Comparison of ENCODE assay signal across 1 cellular context in the genomic region with DNA sequence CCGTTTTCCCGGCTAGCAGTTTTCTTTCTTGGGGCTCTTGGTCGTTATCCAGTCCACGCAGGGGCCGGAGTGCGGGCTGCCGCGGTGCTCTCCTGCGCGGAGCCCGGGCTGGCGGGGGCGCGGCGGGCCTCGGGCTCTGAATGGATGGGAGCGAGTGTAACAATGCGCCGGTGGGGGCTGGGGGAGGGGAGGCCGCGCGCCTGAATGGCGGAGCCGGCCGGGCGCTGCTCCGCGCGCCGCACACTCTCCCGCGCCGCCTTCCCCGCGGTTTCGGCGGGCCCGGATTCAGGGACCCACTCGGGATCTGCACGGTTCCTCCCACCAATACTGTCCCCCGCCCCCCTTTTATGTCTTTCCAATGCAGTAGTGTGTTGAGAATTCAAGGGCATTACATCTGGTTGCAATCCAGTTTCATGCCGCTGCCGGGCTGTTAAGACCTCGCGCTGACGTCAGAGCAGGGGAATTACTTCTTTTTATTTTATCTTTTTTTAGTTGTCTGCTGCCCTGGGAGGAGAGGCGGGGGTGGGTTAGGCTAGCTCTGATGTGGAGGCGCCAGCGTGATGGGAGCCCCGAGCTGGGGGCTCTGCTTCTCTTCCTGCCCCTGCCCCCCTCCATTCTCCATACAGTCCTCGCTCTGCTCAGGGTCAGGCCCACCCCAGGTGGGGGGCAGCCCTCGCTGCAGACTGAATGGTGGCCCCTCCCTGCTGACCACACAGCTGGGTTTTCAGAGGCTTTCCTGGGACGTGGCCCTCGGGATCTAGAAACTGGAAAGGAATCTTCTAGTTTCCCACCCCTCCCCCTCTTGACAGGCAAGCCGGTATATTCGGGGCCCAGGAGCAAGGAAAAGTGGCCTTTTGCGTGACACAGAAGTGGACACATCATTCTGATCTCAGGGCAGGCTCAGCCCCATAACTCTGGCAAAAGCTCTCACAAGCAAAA.
TF ChIP-seq lines count a peak whose summit lies in the region.

No MANE protein-coding gene starts in this region.

TF ChIP-seq in HEK293, 187 proteins besides CTCF, POLR2A, EP300 and RAD21 (continued from another document and continues in another):
- TF ChIP-seq, protein P1, sequence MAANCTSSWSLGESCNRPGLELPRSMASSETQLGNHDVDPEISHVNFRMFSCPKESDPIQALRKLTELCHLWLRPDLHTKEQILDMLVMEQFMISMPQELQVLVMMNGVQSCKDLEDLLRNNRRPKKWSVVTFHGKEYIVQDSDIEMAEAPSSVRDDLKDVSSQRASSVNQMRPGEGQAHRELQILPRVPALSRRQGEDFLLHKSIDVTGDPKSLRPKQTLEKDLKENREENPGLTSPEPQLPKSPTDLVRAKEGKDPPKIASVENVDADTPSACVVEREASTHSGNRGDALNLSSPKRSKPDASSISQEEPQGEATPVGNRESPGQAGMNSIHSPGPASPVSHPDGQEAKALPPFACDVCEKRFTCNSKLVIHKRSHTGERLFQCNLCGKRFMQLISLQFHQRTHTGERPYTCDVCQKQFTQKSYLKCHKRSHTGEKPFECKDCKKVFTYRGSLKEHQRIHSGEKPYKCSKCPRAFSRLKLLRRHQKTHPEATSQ (tag by site-specific recombination; IDR thresholded peaks at IDR 0.05), result 0 out of 2 replicates have a peak, but pooled peaks have one; percentile 14
- TF ChIP-seq ZNF404 (tag by site-specific recombination; IDR thresholded peaks at IDR 0.05) (no peak), ZNF10 (tag by site-specific recombination; IDR thresholded peaks at IDR 0.05) (peak; percentile 87), ZNF530 (tag by site-specific recombination; IDR thresholded peaks at IDR 0.05; ENCODE audit: low read depth) (no peak), KLF10 (tag by site-specific recombination; IDR thresholded peaks at IDR 0.05) (peak; percentile 97), KLF8 (tag by site-specific recombination; IDR thresholded peaks at IDR 0.05) (peak; percentile 51; the same call in 1 of the 2 replicates), ZNF707 (tag by site-specific recombination; IDR thresholded peaks at IDR 0.05) (no peak), ZNF670 (tag by site-specific recombination; IDR thresholded peaks at IDR 0.05; ENCODE audit: low read depth) (no peak), ZNF785 (tag by site-specific recombination; IDR thresholded peaks at IDR 0.05) (no peak), YY1 (tag by site-specific recombination; IDR thresholded peaks at IDR 0.05) (peak; percentile 60), ZNF266 (tag by site-specific recombination; IDR thresholded peaks at IDR 0.05; ENCODE audit: low read depth) (no peak), ZNF529 (tag by site-specific recombination; IDR thresholded peaks at IDR 0.05; ENCODE audit: insufficient replicate concordance) (no peak), GLIS2 (tag by site-specific recombination; IDR thresholded peaks at IDR 0.05) (peak; percentile 37), ZEB2 (tag by site-specific recombination; IDR thresholded peaks at IDR 0.05) (0 out of 2 replicates have a peak, but pooled peaks have one; percentile 46), ZNF140 (tag by site-specific recombination; IDR thresholded peaks at IDR 0.05) (no peak), YY2 (tag by site-specific recombination; IDR thresholded peaks at IDR 0.05) (peak; percentile 58), RBAK (tag by site-specific recombination; IDR thresholded peaks at IDR 0.05) (no peak), ZNF394 (tag by site-specific recombination; IDR thresholded peaks at IDR 0.05; ENCODE audit: borderline replicate concordance) (peak; percentile 17; the same call in 1 of the 2 replicates), ZNF211 (tag by site-specific recombination; IDR thresholded peaks at IDR 0.05; ENCODE audit: low read depth) (no peak), ZNF426 (tag by site-specific recombination; IDR thresholded peaks at IDR 0.05) (no peak), SALL2 (tag by site-specific recombination; IDR thresholded peaks at IDR 0.05; ENCODE audit: borderline replicate concordance) (no peak), ZNF561 (tag by site-specific recombination; IDR thresholded peaks at IDR 0.05; ENCODE audit: borderline replicate concordance) (no peak), ZFP3 (tag by site-specific recombination; IDR thresholded peaks at IDR 0.05; ENCODE audit: low read depth) (no peak), ZNF555 (tag by site-specific recombination; conservative IDR thresholded peaks at IDR 0.05) (no peak), GLIS1 (tag by site-specific recombination; IDR thresholded peaks at IDR 0.05) (peak; percentile 10), ZNF660 (tag by site-specific recombination; IDR thresholded peaks at IDR 0.05) (no peak; the same call in 1 of the 2 replicates), ZNF354C (tag by site-specific recombination; IDR thresholded peaks at IDR 0.05; ENCODE audit: borderline replicate concordance, low read depth) (no peak), REPIN1 (tag by site-specific recombination; IDR thresholded peaks at IDR 0.05; ENCODE audit: low read depth) (no peak), ZBTB17 (tag by site-specific recombination; IDR thresholded peaks at IDR 0.05) (no peak; the same call in 1 of the 2 replicates)
- TF ChIP-seq, protein P2, sequence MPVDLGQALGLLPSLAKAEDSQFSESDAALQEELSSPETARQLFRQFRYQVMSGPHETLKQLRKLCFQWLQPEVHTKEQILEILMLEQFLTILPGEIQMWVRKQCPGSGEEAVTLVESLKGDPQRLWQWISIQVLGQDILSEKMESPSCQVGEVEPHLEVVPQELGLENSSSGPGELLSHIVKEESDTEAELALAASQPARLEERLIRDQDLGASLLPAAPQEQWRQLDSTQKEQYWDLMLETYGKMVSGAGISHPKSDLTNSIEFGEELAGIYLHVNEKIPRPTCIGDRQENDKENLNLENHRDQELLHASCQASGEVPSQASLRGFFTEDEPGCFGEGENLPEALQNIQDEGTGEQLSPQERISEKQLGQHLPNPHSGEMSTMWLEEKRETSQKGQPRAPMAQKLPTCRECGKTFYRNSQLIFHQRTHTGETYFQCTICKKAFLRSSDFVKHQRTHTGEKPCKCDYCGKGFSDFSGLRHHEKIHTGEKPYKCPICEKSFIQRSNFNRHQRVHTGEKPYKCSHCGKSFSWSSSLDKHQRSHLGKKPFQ (tag by site-specific recombination; IDR thresholded peaks at IDR 0.05), result no peak
- TF ChIP-seq, protein P3, sequence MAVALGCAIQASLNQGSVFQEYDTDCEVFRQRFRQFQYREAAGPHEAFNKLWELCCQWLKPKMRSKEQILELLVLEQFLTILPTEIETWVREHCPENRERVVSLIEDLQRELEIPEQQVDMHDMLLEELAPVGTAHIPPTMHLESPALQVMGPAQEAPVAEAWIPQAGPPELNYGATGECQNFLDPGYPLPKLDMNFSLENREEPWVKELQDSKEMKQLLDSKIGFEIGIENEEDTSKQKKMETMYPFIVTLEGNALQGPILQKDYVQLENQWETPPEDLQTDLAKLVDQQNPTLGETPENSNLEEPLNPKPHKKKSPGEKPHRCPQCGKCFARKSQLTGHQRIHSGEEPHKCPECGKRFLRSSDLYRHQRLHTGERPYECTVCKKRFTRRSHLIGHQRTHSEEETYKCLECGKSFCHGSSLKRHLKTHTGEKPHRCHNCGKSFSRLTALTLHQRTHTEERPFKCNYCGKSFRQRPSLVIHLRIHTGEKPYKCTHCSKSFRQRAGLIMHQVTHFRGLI (tag by site-specific recombination; IDR thresholded peaks at IDR 0.05), result 0 out of 2 replicates have a peak, but pooled peaks have one; percentile 52
- TF ChIP-seq, protein P4, sequence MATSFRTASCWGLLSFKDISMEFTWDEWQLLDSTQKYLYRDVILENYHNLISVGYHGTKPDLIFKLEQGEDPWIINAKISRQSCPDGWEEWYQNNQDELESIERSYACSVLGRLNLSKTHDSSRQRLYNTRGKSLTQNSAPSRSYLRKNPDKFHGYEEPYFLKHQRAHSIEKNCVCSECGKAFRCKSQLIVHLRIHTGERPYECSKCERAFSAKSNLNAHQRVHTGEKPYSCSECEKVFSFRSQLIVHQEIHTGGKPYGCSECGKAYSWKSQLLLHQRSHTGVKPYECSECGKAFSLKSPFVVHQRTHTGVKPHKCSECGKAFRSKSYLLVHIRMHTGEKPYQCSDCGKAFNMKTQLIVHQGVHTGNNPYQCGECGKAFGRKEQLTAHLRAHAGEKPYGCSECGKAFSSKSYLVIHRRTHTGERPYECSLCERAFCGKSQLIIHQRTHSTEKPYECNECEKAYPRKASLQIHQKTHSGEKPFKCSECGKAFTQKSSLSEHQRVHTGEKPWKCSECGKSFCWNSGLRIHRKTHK (tag by site-specific recombination; IDR thresholded peaks at IDR 0.05), result no peak
- TF ChIP-seq, protein P5, sequence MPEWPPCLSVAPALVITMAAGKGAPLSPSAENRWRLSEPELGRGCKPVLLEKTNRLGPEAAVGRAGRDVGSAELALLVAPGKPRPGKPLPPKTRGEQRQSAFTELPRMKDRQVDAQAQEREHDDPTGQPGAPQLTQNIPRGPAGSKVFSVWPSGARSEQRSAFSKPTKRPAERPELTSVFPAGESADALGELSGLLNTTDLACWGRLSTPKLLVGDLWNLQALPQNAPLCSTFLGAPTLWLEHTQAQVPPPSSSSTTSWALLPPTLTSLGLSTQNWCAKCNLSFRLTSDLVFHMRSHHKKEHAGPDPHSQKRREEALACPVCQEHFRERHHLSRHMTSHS (tag by site-specific recombination; IDR thresholded peaks at IDR 0.05), result no peak
- TF ChIP-seq, protein P6, sequence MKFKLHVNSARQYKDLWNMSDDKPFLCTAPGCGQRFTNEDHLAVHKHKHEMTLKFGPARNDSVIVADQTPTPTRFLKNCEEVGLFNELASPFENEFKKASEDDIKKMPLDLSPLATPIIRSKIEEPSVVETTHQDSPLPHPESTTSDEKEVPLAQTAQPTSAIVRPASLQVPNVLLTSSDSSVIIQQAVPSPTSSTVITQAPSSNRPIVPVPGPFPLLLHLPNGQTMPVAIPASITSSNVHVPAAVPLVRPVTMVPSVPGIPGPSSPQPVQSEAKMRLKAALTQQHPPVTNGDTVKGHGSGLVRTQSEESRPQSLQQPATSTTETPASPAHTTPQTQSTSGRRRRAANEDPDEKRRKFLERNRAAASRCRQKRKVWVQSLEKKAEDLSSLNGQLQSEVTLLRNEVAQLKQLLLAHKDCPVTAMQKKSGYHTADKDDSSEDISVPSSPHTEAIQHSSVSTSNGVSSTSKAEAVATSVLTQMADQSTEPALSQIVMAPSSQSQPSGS (tag by site-specific recombination; IDR thresholded peaks at IDR 0.05; ENCODE audit: low read depth), result peak; percentile 82
- TF ChIP-seq, protein P7, sequence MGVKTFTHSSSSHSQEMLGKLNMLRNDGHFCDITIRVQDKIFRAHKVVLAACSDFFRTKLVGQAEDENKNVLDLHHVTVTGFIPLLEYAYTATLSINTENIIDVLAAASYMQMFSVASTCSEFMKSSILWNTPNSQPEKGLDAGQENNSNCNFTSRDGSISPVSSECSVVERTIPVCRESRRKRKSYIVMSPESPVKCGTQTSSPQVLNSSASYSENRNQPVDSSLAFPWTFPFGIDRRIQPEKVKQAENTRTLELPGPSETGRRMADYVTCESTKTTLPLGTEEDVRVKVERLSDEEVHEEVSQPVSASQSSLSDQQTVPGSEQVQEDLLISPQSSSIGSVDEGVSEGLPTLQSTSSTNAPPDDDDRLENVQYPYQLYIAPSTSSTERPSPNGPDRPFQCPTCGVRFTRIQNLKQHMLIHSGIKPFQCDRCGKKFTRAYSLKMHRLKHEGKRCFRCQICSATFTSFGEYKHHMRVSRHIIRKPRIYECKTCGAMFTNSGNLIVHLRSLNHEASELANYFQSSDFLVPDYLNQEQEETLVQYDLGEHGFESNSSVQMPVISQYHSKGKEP (tag by site-specific recombination; IDR thresholded peaks at IDR 0.05), result 0 out of 2 replicates have a peak, but pooled peaks have one; percentile 25
- TF ChIP-seq, protein P8, sequence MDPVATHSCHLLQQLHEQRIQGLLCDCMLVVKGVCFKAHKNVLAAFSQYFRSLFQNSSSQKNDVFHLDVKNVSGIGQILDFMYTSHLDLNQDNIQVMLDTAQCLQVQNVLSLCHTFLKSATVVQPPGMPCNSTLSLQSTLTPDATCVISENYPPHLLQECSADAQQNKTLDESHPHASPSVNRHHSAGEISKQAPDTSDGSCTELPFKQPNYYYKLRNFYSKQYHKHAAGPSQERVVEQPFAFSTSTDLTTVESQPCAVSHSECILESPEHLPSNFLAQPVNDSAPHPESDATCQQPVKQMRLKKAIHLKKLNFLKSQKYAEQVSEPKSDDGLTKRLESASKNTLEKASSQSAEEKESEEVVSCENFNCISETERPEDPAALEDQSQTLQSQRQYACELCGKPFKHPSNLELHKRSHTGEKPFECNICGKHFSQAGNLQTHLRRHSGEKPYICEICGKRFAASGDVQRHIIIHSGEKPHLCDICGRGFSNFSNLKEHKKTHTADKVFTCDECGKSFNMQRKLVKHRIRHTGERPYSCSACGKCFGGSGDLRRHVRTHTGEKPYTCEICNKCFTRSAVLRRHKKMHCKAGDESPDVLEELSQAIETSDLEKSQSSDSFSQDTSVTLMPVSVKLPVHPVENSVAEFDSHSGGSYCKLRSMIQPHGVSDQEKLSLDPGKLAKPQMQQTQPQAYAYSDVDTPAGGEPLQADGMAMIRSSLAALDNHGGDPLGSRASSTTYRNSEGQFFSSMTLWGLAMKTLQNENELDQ (tag by site-specific recombination; IDR thresholded peaks at IDR 0.05; ENCODE audit: low read depth), result no peak
- TF ChIP-seq, protein P9, sequence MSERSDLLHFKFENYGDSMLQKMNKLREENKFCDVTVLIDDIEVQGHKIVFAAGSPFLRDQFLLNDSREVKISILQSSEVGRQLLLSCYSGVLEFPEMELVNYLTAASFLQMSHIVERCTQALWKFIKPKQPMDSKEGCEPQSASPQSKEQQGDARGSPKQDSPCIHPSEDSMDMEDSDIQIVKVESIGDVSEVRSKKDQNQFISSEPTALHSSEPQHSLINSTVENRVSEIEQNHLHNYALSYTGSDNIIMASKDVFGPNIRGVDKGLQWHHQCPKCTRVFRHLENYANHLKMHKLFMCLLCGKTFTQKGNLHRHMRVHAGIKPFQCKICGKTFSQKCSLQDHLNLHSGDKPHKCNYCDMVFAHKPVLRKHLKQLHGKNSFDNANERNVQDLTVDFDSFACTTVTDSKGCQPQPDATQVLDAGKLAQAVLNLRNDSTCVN (tag by site-specific recombination; optimal IDR thresholded peaks at IDR 0.05), result peak; percentile 87
